20 cellular contexts compared by ENCODE assay signal in genomic region chr12:131902332-131903241, GRCh38. TPM values are rescaled to one million over a fixed set of nuclear protein-coding genes. Genes with fewer than 3 reads are reported as not detected.
DNase-seq lines count a peak whose midpoint lies in the region; ATAC-seq and TF ChIP-seq lines count a peak whose summit lies in the region.
"Had no signal": no experiment of that assay in that cellular context is flagged by ENCODE, and none has a peak within 500 bp of the region (broad histone marks: within the 10 kb centered on the region; RNA-seq: fewer than 3 reads in every experiment).

No MANE protein-coding gene starts in this region.

- H3K18ac ChIP-seq in trophoblast cell (ENCODE audit: low read length), result peak overlapping the region; percentile 38

- H3K27ac Mint-ChIP-seq in WTC11, result peak overlapping the region; percentile 90
- H3K27ac Mint-ChIP-seq in activated CD4-positive, alpha-beta memory T cell treated with anti-CD3 and anti-CD28 coated beads, Interleukin-2, amount 10 ng/mL, durations not matched to agents 7 days and 5 days, result no peak overlapping the region
- H3K27ac Mint-ChIP-seq: activated CD8-positive, alpha-beta T cell treated with anti-CD3 and anti-CD28 coated beads for 36 hours; activated naive CD4-positive, alpha-beta T cell treated with anti-CD3 and anti-CD28 coated beads, Interleukin-2, amount 50 U/mL, for 24 hours; activated T-cell treated with anti-CD3 and anti-CD28 coated beads, Interleukin-2, amount 50 U/mL, for 24 hours; CD4-positive, alpha-beta memory T cell; T-cell had no signal

- no peak overlapping the region for H2BK120ac ChIP-seq in trophoblast cell (ENCODE audit: insufficient read depth, low read length, poor library complexity)

- H3K27ac ChIP-seq in A673 (ENCODE audit: low read depth, low read length, poor library complexity, severe bottlenecking) (peak overlapping the region; percentile 30), heart right ventricle (peak overlapping the region in 8 of 10 donors; percentile 58 to 80 (median 70)), trophoblast cell (ENCODE audit: low read depth, low read length) (no peak overlapping the region)
- H3K27ac ChIP-seq: colonic mucosa, testis had no signal

- POLR2A ChIA-PET in A673 (lab: Charles Lee; ENCODE audit: low non-redundant PET), result no interaction called here
- POLR2A ChIA-PET in WTC11 (lab: Charles Lee), result no interaction called here
- POLR2A ChIA-PET in activated CD4-positive, alpha-beta memory T cell treated with anti-CD3 and anti-CD28 coated beads, Interleukin-2, amount 10 ng/mL, durations not matched to agents 7 days and 5 days (lab: Charles Lee), result interaction anchor here (1.4 kb wide), 1 partner anchor 18 kb away, joined by 3 read pairs; no protein-coding TSS in a partner anchor

- CTCF ChIA-PET in A673 (lab: Charles Lee) (no interaction called here), WTC11 (lab: Charles Lee) (no interaction called here)
- CTCF ChIA-PET in activated CD4-positive, alpha-beta memory T cell treated with anti-CD3 and anti-CD28 coated beads, Interleukin-2, amount 10 ng/mL, durations not matched to agents 7 days and 5 days (lab: Charles Lee), result no interaction called here

- no peak overlapping the region for H3K4me3 Mint-ChIP-seq in WTC11
- H3K4me3 Mint-ChIP-seq in activated CD4-positive, alpha-beta memory T cell treated with anti-CD3 and anti-CD28 coated beads, Interleukin-2, amount 10 ng/mL, durations not matched to agents 7 days and 5 days, result no peak overlapping the region
- H3K4me3 Mint-ChIP-seq: activated CD8-positive, alpha-beta T cell treated with anti-CD3 and anti-CD28 coated beads for 36 hours; activated naive CD4-positive, alpha-beta T cell treated with anti-CD3 and anti-CD28 coated beads, Interleukin-2, amount 50 U/mL, for 24 hours; activated T-cell treated with anti-CD3 and anti-CD28 coated beads, Interleukin-2, amount 50 U/mL, for 24 hours; CD4-positive, alpha-beta memory T cell; T-cell had no signal

- H4K8ac ChIP-seq in trophoblast cell (ENCODE audit: low read depth, low read length), result no peak overlapping the region

- no peak overlapping the region for H3K9ac ChIP-seq in trophoblast cell (ENCODE audit: low read length)

- 62 to 65% methylated on average over 25 of the region's 25 CpGs for WGBS in heart right ventricle, 2 donors
- no CpG with 5 or more reads among the region's 25 CpGs for WGBS in trophoblast cell (ENCODE audit: extremely low coverage, insufficient coverage, insufficient read length)

- no peak overlapping the region for H2BK5ac ChIP-seq in trophoblast cell (ENCODE audit: low read depth, low read length, poor library complexity)

- no peaks in the 10 kb centered on the region for H3K27me3 ChIP-seq in A673 (replicated peaks; ENCODE audit: insufficient read depth, low read depth, low read length, poor library complexity)
- no peaks in the 10 kb centered on the region for H3K27me3 ChIP-seq in heart right ventricle
- H3K27me3 ChIP-seq in trophoblast cell (ENCODE audit: insufficient read depth, low read length), result no peaks in the 10 kb centered on the region
- H3K27me3 ChIP-seq: colonic mucosa, testis had no signal

- H3K36me3 ChIP-seq in A673 (ENCODE audit: insufficient read depth, low read length, poor library complexity, severe bottlenecking) (no peaks in the 10 kb centered on the region), heart right ventricle (peaks cover 0 to 36% (median 9%) of the 10 kb centered on the region in 9 donors), trophoblast cell (ENCODE audit: control insufficient read depth in 1 of 2, insufficient read depth in 2 of 2, low read length in 2 of 2) (peaks cover 46 to 50% of the 10 kb centered on the region in 2 experiments)
- H3K36me3 ChIP-seq: colonic mucosa had no signal

- H3K4me3 ChIP-seq in A673 (ENCODE audit: low read depth, low read length, poor library complexity, severe bottlenecking) (no peak overlapping the region), heart right ventricle (peak overlapping the region in 4 of 10 donors; percentile 4 to 37 (median 22)), trophoblast cell (ENCODE audit: low read depth, low read length) (no peak overlapping the region)
- H3K4me3 ChIP-seq: colonic mucosa, testis had no signal

- H3K4ac ChIP-seq in trophoblast cell (ENCODE audit: low read depth, low read length), result peak overlapping the region; percentile 16

- H3K4me1 ChIP-seq in A673 (ENCODE audit: insufficient read depth, low read length, poor library complexity, severe bottlenecking) (no peaks in the 10 kb centered on the region), heart right ventricle (peaks cover 23 to 83% (median 58%) of the 10 kb centered on the region in 9 donors), trophoblast cell (ENCODE audit: control insufficient read depth in 1 of 2, insufficient read depth in 2 of 2, low read length in 2 of 2) (peaks cover 8 to 9% of the 10 kb centered on the region in 2 experiments)
- H3K4me1 ChIP-seq: colonic mucosa had no signal

- H3K79me2 ChIP-seq in trophoblast cell (ENCODE audit: control insufficient read depth, insufficient read depth, low read length, poor library complexity), result peaks cover 13% of the 10 kb centered on the region

- H3K79me1 ChIP-seq in trophoblast cell (ENCODE audit: low read length), result peaks cover 2% of the 10 kb centered on the region

- intact Hi-C loops in A673 (cut with micrococcal nuclease; ENCODE audit: unreplicated experiment) (no loop called here), heart right ventricle (cut with DNase I) (no loop called here)

- TF ChIP-seq CTCF in A673 (conservative IDR thresholded peaks at IDR 0.05; ENCODE audit: low read depth, low read length) (no peak), WTC11 (IDR thresholded peaks at IDR 0.05) (no peak), heart right ventricle (IDR thresholded peaks at IDR 0.05) (no peak)

- H3K23ac ChIP-seq in trophoblast cell (ENCODE audit: low read length), result no peak overlapping the region

- TF ChIP-seq POLR2A in GM18505 (IDR thresholded peaks at IDR 0.05; ENCODE audit: borderline replicate concordance, extremely low read depth, insufficient read depth, insufficient read length), result no peak

- no peak overlapping the region for H3K4me2 ChIP-seq in trophoblast cell (ENCODE audit: low read length)

- ATAC-seq in WTC11 (no peak), heart right ventricle (peak in 3 of 8 donors; percentile 4 to 42 (median 6)), HG02852 (IDR thresholded peaks at IDR 0.05; ENCODE audit: unreplicated experiment) (no peak), GM18505 (IDR thresholded peaks at IDR 0.05; ENCODE audit: unreplicated experiment) (no peak), GM19455 (IDR thresholded peaks at IDR 0.05; ENCODE audit: unreplicated experiment) (no peak)
- ATAC-seq: activated CD8-positive, alpha-beta T cell treated with anti-CD3 and anti-CD28 coated beads for 36 hours; T-cell had no signal

- no peak overlapping the region for H3K14ac ChIP-seq in trophoblast cell (ENCODE audit: low read length)

- no peaks in the 10 kb centered on the region for H3K9me3 Mint-ChIP-seq in WTC11
- no peaks in the 10 kb centered on the region for H3K9me3 Mint-ChIP-seq in activated CD4-positive, alpha-beta memory T cell treated with anti-CD3 and anti-CD28 coated beads, Interleukin-2, amount 10 ng/mL, durations not matched to agents 7 days and 5 days
- H3K9me3 Mint-ChIP-seq: activated CD8-positive, alpha-beta T cell treated with anti-CD3 and anti-CD28 coated beads for 36 hours; activated naive CD4-positive, alpha-beta T cell treated with anti-CD3 and anti-CD28 coated beads, Interleukin-2, amount 50 U/mL, for 24 hours; activated T-cell treated with anti-CD3 and anti-CD28 coated beads, Interleukin-2, amount 50 U/mL, for 24 hours; CD4-positive, alpha-beta memory T cell; T-cell had no signal

- H3K4me1 Mint-ChIP-seq in WTC11, result 0 out of 2 replicates have a peak, but pooled peaks cover 3% of the 10 kb centered on the region
- H3K4me1 Mint-ChIP-seq in activated CD4-positive, alpha-beta memory T cell treated with anti-CD3 and anti-CD28 coated beads, Interleukin-2, amount 10 ng/mL, durations not matched to agents 7 days and 5 days, result peaks cover 10% of the 10 kb centered on the region

- no peaks in the 10 kb centered on the region for H3K27me3 Mint-ChIP-seq in WTC11 (ENCODE audit: low read depth)
- H3K27me3 Mint-ChIP-seq in activated CD4-positive, alpha-beta memory T cell treated with anti-CD3 and anti-CD28 coated beads, Interleukin-2, amount 10 ng/mL, durations not matched to agents 7 days and 5 days, result no peaks in the 10 kb centered on the region
- H3K27me3 Mint-ChIP-seq: activated CD8-positive, alpha-beta T cell treated with anti-CD3 and anti-CD28 coated beads for 36 hours; activated naive CD4-positive, alpha-beta T cell treated with anti-CD3 and anti-CD28 coated beads, Interleukin-2, amount 50 U/mL, for 24 hours; activated T-cell treated with anti-CD3 and anti-CD28 coated beads, Interleukin-2, amount 50 U/mL, for 24 hours; CD4-positive, alpha-beta memory T cell; T-cell had no signal

- H3K9me3 ChIP-seq in A673 (ENCODE audit: low read depth, low read length, poor library complexity, severe bottlenecking), result no peaks in the 10 kb centered on the region
- H3K9me3 ChIP-seq in heart right ventricle, result no peaks in the 10 kb centered on the region
- H3K9me3 ChIP-seq in trophoblast cell (ENCODE audit: insufficient read depth, low read depth, low read length), result no peaks in the 10 kb centered on the region
- H3K9me3 ChIP-seq: colonic mucosa, testis had no signal

- no peak overlapping the region for H2BK12ac ChIP-seq in trophoblast cell (ENCODE audit: low read length)

- no TSS peak for BruUV-seq in A673 (replicated peaks; lab: Mats Ljungman, UMichigan)

- H2AFZ ChIP-seq in trophoblast cell (ENCODE audit: insufficient read depth, low read length, poor library complexity), result peak overlapping the region; percentile 30

- DNase-seq in A673 (ENCODE audit: low spot score) (no peak), WTC11 (ENCODE audit: low spot score) (no peak), heart right ventricle (peak in 1 of 2 donors; percentile 4), trophoblast cell (no peak)
- DNase-seq in activated CD4-positive, alpha-beta memory T cell treated with anti-CD3 and anti-CD28 coated beads, Interleukin-2, amount 10 ng/mL, durations not matched to agents 7 days and 5 days, result no peak
- DNase-seq: activated CD8-positive, alpha-beta T cell treated with anti-CD3 and anti-CD28 coated beads for 36 hours; activated T-cell treated with anti-CD3 and anti-CD28 coated beads, Interleukin-2, amount 50 U/mL, for 24 hours; CD4-positive, alpha-beta memory T cell; NCI-H1436 treated with DMSO at 0.1 percent for 48 hours; occipital lobe; SHP77; small intestine; stimulated activated CD8-positive, alpha-beta memory T cell treated with anti-CD3 and anti-CD28 coated beads, Interleukin-4, amount 100 ng/mL, for 48 hours; T-cell; testis had no signal

- H2AK5ac ChIP-seq in trophoblast cell (ENCODE audit: low read length), result no peak overlapping the region

- H4K12ac ChIP-seq in trophoblast cell (ENCODE audit: low read depth, low read length), result peak overlapping the region; percentile 7

- H3K36me3 Mint-ChIP-seq in WTC11, result no peaks in the 10 kb centered on the region
- H3K36me3 Mint-ChIP-seq in activated CD4-positive, alpha-beta memory T cell treated with anti-CD3 and anti-CD28 coated beads, Interleukin-2, amount 10 ng/mL, durations not matched to agents 7 days and 5 days (ENCODE audit: low read depth), result no peaks in the 10 kb centered on the region
- H3K36me3 Mint-ChIP-seq: activated naive CD4-positive, alpha-beta T cell treated with anti-CD3 and anti-CD28 coated beads, Interleukin-2, amount 50 U/mL, for 24 hours; T-cell had no signal

- H4K91ac ChIP-seq in trophoblast cell (ENCODE audit: low read depth, low read length), result no peak overlapping the region

RNA-seq across cellular contexts. Expression of gene ULK1, which starts 8.2 kb away (rescaled TPM):
- total RNA-seq in A673 (2021) (56.1 and 57.3 TPM in 2 replicates), WTC11 (2021) (55.5 to 67.8 TPM (median 62.5 TPM) in 3 replicates), heart right ventricle (10 to 100 TPM; 30.2 to 77.7 (median 51.6) TPM)
- 10 to 100 TPM; 10.7 to 37.2 TPM for polyA plus RNA-seq in heart right ventricle
- 74.0 and 74.9 TPM in 2 replicates for polyA plus RNA-seq in trophoblast cell (2013)
- 10 to 100 TPM; 35.2 to 42.2 TPM for total RNA-seq in activated CD4-positive, alpha-beta memory T cell treated with anti-CD3 and anti-CD28 coated beads, Interleukin-2, amount 10 ng/mL, durations not matched to agents 7 days and 5 days

RNA-seq across cellular contexts. Expression of gene PUS1, which starts 26.5 kb away (rescaled TPM):
- 83.3 and 103 TPM in 2 replicates for total RNA-seq in A673 (2021)
- total RNA-seq in WTC11 (2021), result 76.2 to 97.4 TPM (median 85.2 TPM) in 3 replicates
- 10 to 100 TPM in 1 of 10 donors, 1 to 10 TPM in 9; 5.1 to 14.8 (median 7.5) TPM for total RNA-seq in heart right ventricle
- polyA plus RNA-seq in heart right ventricle, result 10 to 100 TPM; 13.7 to 17.4 TPM
- 33.0 and 33.3 TPM in 2 replicates for polyA plus RNA-seq in trophoblast cell (2013)
- total RNA-seq in activated CD4-positive, alpha-beta memory T cell treated with anti-CD3 and anti-CD28 coated beads, Interleukin-2, amount 10 ng/mL, durations not matched to agents 7 days and 5 days, result 10 to 100 TPM; 32.9 to 34.7 TPM

RNA-seq across cellular contexts. Expression of gene EP400, which starts 47.2 kb away (rescaled TPM):
- total RNA-seq in A673 (2021) (80.1 and 91.4 TPM in 2 replicates), WTC11 (2021) (73.0 to 76.7 TPM (median 75.8 TPM) in 3 replicates), heart right ventricle (10 to 100 TPM; 14.1 to 20.5 (median 19.3) TPM)
- 10 to 100 TPM in 1 of 2 donors, 1 to 10 TPM in 1; 6.6 to 18.9 TPM for polyA plus RNA-seq in heart right ventricle
- polyA plus RNA-seq in trophoblast cell (2013), result 25.4 and 26.9 TPM in 2 replicates
- total RNA-seq in activated CD4-positive, alpha-beta memory T cell treated with anti-CD3 and anti-CD28 coated beads, Interleukin-2, amount 10 ng/mL, durations not matched to agents 7 days and 5 days, result 10 to 100 TPM; 42.2 to 43.4 TPM
